Comparison of ENCODE assay signal across 1 cellular context in the genomic region with DNA sequence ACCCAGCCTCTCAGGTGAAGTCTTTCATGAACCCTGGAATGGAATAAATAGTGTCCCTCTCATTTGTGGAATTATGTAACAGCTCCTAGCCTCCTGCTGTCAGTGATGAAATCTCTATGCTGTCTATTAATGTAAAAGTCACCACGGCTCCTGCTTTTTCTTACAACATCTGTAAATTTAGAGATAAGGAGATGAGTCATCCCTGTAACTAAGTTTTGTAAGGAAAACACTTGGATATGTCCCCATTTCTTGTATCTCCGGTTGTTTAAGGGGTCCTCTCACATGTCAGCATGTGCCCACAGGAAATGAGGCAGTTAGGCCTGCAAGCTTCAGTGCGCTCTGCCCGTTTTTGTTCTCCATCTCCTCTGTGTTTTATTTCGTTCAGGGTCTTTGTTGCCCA.
TF ChIP-seq lines count a peak whose summit lies in the region.

No MANE protein-coding gene starts in this region.

TF ChIP-seq in SK-N-SH, 30 proteins besides CTCF, POLR2A, EP300 and RAD21:
- no peak for TF ChIP-seq FOSL2 (IDR thresholded peaks at IDR 0.05; ENCODE audit: borderline replicate concordance, low read depth)
- TF ChIP-seq IRF3 (IDR thresholded peaks at IDR 0.05; ENCODE audit: low read depth, low read length): no peak
- TF ChIP-seq USF2 (IDR thresholded peaks at IDR 0.05; ENCODE audit: borderline replicate concordance, low read depth, low read length): no peak
- TF ChIP-seq TEAD4 (IDR thresholded peaks at IDR 0.05; ENCODE audit: borderline replicate concordance, insufficient read depth): no peak
- TF ChIP-seq, protein P1, sequence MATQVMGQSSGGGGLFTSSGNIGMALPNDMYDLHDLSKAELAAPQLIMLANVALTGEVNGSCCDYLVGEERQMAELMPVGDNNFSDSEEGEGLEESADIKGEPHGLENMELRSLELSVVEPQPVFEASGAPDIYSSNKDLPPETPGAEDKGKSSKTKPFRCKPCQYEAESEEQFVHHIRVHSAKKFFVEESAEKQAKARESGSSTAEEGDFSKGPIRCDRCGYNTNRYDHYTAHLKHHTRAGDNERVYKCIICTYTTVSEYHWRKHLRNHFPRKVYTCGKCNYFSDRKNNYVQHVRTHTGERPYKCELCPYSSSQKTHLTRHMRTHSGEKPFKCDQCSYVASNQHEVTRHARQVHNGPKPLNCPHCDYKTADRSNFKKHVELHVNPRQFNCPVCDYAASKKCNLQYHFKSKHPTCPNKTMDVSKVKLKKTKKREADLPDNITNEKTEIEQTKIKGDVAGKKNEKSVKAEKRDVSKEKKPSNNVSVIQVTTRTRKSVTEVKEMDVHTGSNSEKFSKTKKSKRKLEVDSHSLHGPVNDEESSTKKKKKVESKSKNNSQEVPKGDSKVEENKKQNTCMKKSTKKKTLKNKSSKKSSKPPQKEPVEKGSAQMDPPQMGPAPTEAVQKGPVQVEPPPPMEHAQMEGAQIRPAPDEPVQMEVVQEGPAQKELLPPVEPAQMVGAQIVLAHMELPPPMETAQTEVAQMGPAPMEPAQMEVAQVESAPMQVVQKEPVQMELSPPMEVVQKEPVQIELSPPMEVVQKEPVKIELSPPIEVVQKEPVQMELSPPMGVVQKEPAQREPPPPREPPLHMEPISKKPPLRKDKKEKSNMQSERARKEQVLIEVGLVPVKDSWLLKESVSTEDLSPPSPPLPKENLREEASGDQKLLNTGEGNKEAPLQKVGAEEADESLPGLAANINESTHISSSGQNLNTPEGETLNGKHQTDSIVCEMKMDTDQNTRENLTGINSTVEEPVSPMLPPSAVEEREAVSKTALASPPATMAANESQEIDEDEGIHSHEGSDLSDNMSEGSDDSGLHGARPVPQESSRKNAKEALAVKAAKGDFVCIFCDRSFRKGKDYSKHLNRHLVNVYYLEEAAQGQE (IDR thresholded peaks at IDR 0.05; ENCODE audit: low read depth, low read length): no peak
- no peak for TF ChIP-seq NFIC (IDR thresholded peaks at IDR 0.05; ENCODE audit: borderline replicate concordance)
- no peak for TF ChIP-seq RCOR1 (IDR thresholded peaks at IDR 0.05; ENCODE audit: low read length)
- TF ChIP-seq, protein P2, sequence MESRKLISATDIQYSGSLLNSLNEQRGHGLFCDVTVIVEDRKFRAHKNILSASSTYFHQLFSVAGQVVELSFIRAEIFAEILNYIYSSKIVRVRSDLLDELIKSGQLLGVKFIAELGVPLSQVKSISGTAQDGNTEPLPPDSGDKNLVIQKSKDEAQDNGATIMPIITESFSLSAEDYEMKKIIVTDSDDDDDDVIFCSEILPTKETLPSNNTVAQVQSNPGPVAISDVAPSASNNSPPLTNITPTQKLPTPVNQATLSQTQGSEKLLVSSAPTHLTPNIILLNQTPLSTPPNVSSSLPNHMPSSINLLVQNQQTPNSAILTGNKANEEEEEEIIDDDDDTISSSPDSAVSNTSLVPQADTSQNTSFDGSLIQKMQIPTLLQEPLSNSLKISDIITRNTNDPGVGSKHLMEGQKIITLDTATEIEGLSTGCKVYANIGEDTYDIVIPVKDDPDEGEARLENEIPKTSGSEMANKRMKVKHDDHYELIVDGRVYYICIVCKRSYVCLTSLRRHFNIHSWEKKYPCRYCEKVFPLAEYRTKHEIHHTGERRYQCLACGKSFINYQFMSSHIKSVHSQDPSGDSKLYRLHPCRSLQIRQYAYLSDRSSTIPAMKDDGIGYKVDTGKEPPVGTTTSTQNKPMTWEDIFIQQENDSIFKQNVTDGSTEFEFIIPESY (IDR thresholded peaks at IDR 0.05; ENCODE audit: borderline replicate concordance, low read depth): no peak
- TF ChIP-seq MEF2A (IDR thresholded peaks at IDR 0.05; ENCODE audit: borderline replicate concordance, low read depth): no peak
- no peak for TF ChIP-seq MXI1 (IDR thresholded peaks at IDR 0.05; ENCODE audit: low read depth, low read length)
